In genomic region chr6:27251672-27252251, GRCh38 we compare ENCODE assay signal across 1 cellular context.
TF ChIP-seq lines count a peak whose summit lies in the region.

No MANE protein-coding gene starts in this region.

TF ChIP-seq in K562, 482 proteins besides CTCF, POLR2A, EP300 and RAD21 (continued from another document and continues in another):
- TF ChIP-seq ATF3 (IDR thresholded peaks at IDR 0.05) (no peak), ATF3 (CRISPR knock-in tag; conservative IDR thresholded peaks at IDR 0.05) (no peak; the same call in 1 of the 2 replicates), BCL6 (CRISPR knock-in tag; IDR thresholded peaks at IDR 0.05) (no peak), ZKSCAN8 (CRISPR knock-in tag; IDR thresholded peaks at IDR 0.05) (no peak), MGA (IDR thresholded peaks at IDR 0.05) (peak; percentile 74), E2F5 (CRISPR knock-in tag; IDR thresholded peaks at IDR 0.05) (no peak), PTBP1 (IDR thresholded peaks at IDR 0.05; ENCODE audit: low read depth, low read length) (peak; percentile 89), KLF6 (CRISPR knock-in tag; IDR thresholded peaks at IDR 0.05; ENCODE audit: borderline replicate concordance) (peak; percentile 22; the same call in 1 of the 2 replicates), ZFP91 (CRISPR knock-in tag; IDR thresholded peaks at IDR 0.05) (no peak; the same call in 1 of the 2 replicates), SOX6 (IDR thresholded peaks at IDR 0.05) (peak; percentile 78), ZNF408 (CRISPR knock-in tag; IDR thresholded peaks at IDR 0.05; ENCODE audit: low read depth) (no peak), ESRRB (CRISPR knock-in tag; IDR thresholded peaks at IDR 0.05; ENCODE audit: borderline replicate concordance) (no peak), ZNF24 (IDR thresholded peaks at IDR 0.05) (peak; percentile 72), JUND (IDR thresholded peaks at IDR 0.05; ENCODE audit: borderline replicate concordance, low read depth, low read length) (peak; percentile 72), JUND (tag; IDR thresholded peaks at IDR 0.05; ENCODE audit: borderline replicate concordance, low read depth, low read length) (0 out of 3 replicates have a peak, but pooled peaks have one; percentile 37), SNIP1 (IDR thresholded peaks at IDR 0.05; ENCODE audit: low read depth) (no peak), SETDB1 (IDR thresholded peaks at IDR 0.05; ENCODE audit: low read length) (no peak), TCF7 (IDR thresholded peaks at IDR 0.05; ENCODE audit: borderline replicate concordance) (no peak; the same call in 1 of the 2 replicates), NCOA1 (IDR thresholded peaks at IDR 0.05; ENCODE audit: low read depth) (peak; percentile 40; the same call in 1 of the 2 replicates), ZNF280A (IDR thresholded peaks at IDR 0.05; ENCODE audit: low read depth, partially characterized antibody) (no peak), ARID3A (IDR thresholded peaks at IDR 0.05; ENCODE audit: borderline replicate concordance, low read depth, low read length) (no peak), ZNF586 (CRISPR knock-in tag; conservative IDR thresholded peaks at IDR 0.05) (no peak), ZNF431 (CRISPR knock-in tag; IDR thresholded peaks at IDR 0.05) (peak; percentile 60; the same call in 1 of the 2 replicates), REST (CRISPR knock-in tag; IDR thresholded peaks at IDR 0.05; ENCODE audit: low read depth) (peak; percentile 51; the same call in 1 of the 2 replicates), TFAM (CRISPR knock-in tag; conservative IDR thresholded peaks at IDR 0.05) (no peak), EP400 (IDR thresholded peaks at IDR 0.05) (no peak; the same call in 1 of the 2 replicates), CEBPZ (IDR thresholded peaks at IDR 0.05; ENCODE audit: borderline replicate concordance, low read depth, low read length) (no peak; the same call in 1 of the 2 replicates)
